ENCODE assay signal across 24 cellular contexts in the genomic region with DNA sequence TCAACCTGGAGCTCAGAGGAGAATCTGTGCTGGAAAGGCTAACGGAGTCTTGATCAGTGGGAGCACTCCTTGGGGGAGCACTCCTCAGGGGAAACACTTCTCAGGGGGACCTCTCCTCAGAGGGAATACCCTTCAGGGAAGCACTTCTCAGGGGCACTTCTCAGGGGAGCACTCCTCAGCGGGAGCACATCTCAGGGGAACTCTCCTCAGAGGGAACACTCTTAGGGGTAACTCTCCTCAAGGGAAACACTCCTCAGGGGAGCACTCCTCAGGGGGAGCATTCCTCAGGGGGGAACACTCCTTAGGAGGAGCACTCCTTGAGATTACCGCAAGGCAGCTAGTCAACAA. TPM values are rescaled to one million over a fixed set of nuclear protein-coding genes. Genes with fewer than 3 reads are reported as not detected.
DNase-seq lines count a peak whose midpoint lies in the region; ATAC-seq and TF ChIP-seq lines count a peak whose summit lies in the region.
"Had no signal": no experiment of that assay in that cellular context is flagged by ENCODE, and none has a peak within 500 bp of the region (broad histone marks: within the 10 kb centered on the region; RNA-seq: fewer than 3 reads in every experiment).

No MANE protein-coding gene starts in this region.

- ATAC-seq in T-helper 17 cell = no peak
- ATAC-seq in stimulated activated effector memory CD8-positive, alpha-beta T cell treated with anti-CD3 and anti-CD28 coated beads, Interleukin-12 subunit alpha, Interleukin-12 subunit beta, amount 100 ng/mL, for 72 hours = no peak
- no peak for ATAC-seq in T-cell (replicated peaks in 1 of 4)
- ATAC-seq in HG03439 (IDR thresholded peaks at IDR 0.05; ENCODE audit: unreplicated experiment) = no peak
- no peak for ATAC-seq in HG03520 (IDR thresholded peaks at IDR 0.05; ENCODE audit: unreplicated experiment)
- ATAC-seq: A549 had no signal

- H3K9me3 ChIP-seq in T-helper 17 cell (ENCODE audit: control insufficient read depth, low read length, poor library complexity, severe bottlenecking) = no peaks in the 10 kb centered on the region
- H3K9me3 ChIP-seq: A549, MG63, SJSA1 had no signal

- POLR2A ChIA-PET in T-cell (lab: Charles Lee) = no interaction called here

- no peak for TF ChIP-seq CTCF in CD14-positive monocyte (IDR thresholded peaks at IDR 0.05)

- no peak for DNase-seq in CD14-positive monocyte (ENCODE audit: low spot score)
- no peak for DNase-seq in T-helper 17 cell
- DNase-seq in stimulated activated effector memory CD8-positive, alpha-beta T cell treated with anti-CD3 and anti-CD28 coated beads, Interleukin-12 subunit alpha, Interleukin-12 subunit beta, amount 100 ng/mL, for 72 hours (ENCODE audit: low spot score in 2 of 2) = peak in 1 of 2 donors; percentile 41
- DNase-seq in T-cell = no peak
- no peak for DNase-seq in posterior vena cava (ENCODE audit: low spot score)
- DNase-seq: CD4-positive, CD25-positive, alpha-beta regulatory T cell; DMS53; HCEC 1CT; MG63; NCI-H2029; NCI-H446 treated with DMSO at 0.1 percent for 48 hours; NCI-H526; NCI-H82; NK-92 treated with Interleukin-12 subunit alpha and Interleukin-12 subunit beta, amount 100 ng/mL, for 24 hours; Right ventricle myocardium superior had no signal

- H3K4me1 Mint-ChIP-seq in CD14-positive monocyte = peaks cover 38% of the 10 kb centered on the region
- peaks cover 43% of the 10 kb centered on the region for H3K4me1 Mint-ChIP-seq in T-helper 17 cell
- peaks cover 58% of the 10 kb centered on the region for H3K4me1 Mint-ChIP-seq in dendritic cell treated with granulocyte-macrophage colony-stimulating factor and Interleukin-4, amounts not matched to agents 40 ng/mL and 50 ng/mL, for 4 days (ENCODE audit: low read depth)
- peaks cover 68% of the 10 kb centered on the region for H3K4me1 Mint-ChIP-seq in stimulated activated effector memory CD8-positive, alpha-beta T cell treated with anti-CD3 and anti-CD28 coated beads, Interleukin-12 subunit alpha, Interleukin-12 subunit beta, amount 100 ng/mL, for 72 hours
- H3K4me1 Mint-ChIP-seq in T-cell = peaks cover 48 to 71% (median 66%) of the 10 kb centered on the region in 3 donors

- H3K27ac Mint-ChIP-seq in CD14-positive monocyte (peak overlapping the region in 4 of 7 donors; percentile 40 to 90 (median 82)), T-helper 17 cell (peak overlapping the region; percentile 72), T-cell (no peak overlapping the region)
- peak overlapping the region; percentile 92 for H3K27ac Mint-ChIP-seq in dendritic cell treated with granulocyte-macrophage colony-stimulating factor and Interleukin-4, amounts not matched to agents 40 ng/mL and 50 ng/mL, for 4 days
- H3K27ac Mint-ChIP-seq in stimulated activated effector memory CD8-positive, alpha-beta T cell treated with anti-CD3 and anti-CD28 coated beads, Interleukin-12 subunit alpha, Interleukin-12 subunit beta, amount 100 ng/mL, for 72 hours = peak overlapping the region; percentile 84

- H3K36me3 Mint-ChIP-seq in CD14-positive monocyte (no peaks in the 10 kb centered on the region), T-helper 17 cell (ENCODE audit: low read depth) (peaks cover 2% of the 10 kb centered on the region), T-cell (no peaks in the 10 kb centered on the region)
- no peaks in the 10 kb centered on the region for H3K36me3 Mint-ChIP-seq in dendritic cell treated with granulocyte-macrophage colony-stimulating factor and Interleukin-4, amounts not matched to agents 40 ng/mL and 50 ng/mL, for 4 days (ENCODE audit: low read depth)
- H3K36me3 Mint-ChIP-seq in stimulated activated effector memory CD8-positive, alpha-beta T cell treated with anti-CD3 and anti-CD28 coated beads, Interleukin-12 subunit alpha, Interleukin-12 subunit beta, amount 100 ng/mL, for 72 hours = peaks cover 58% of the 10 kb centered on the region
- H3K36me3 Mint-ChIP-seq: CD4-positive, CD25-positive, alpha-beta regulatory T cell had no signal

- H3K4me3 Mint-ChIP-seq in CD14-positive monocyte (no peak overlapping the region), T-helper 17 cell (no peak overlapping the region), T-cell (no peak overlapping the region)
- no peak overlapping the region for H3K4me3 Mint-ChIP-seq in dendritic cell treated with granulocyte-macrophage colony-stimulating factor and Interleukin-4, amounts not matched to agents 40 ng/mL and 50 ng/mL, for 4 days
- no peak overlapping the region for H3K4me3 Mint-ChIP-seq in stimulated activated effector memory CD8-positive, alpha-beta T cell treated with anti-CD3 and anti-CD28 coated beads, Interleukin-12 subunit alpha, Interleukin-12 subunit beta, amount 100 ng/mL, for 72 hours

- intact Hi-C loops in CD14-positive monocyte (cut with micrococcal nuclease) (no loop called here), posterior vena cava (cut with DNase I) (no loop called here)
- intact Hi-C loops in dendritic cell treated with granulocyte-macrophage colony-stimulating factor and Interleukin-4, amounts not matched to agents 40 ng/mL and 50 ng/mL, for 4 days (cut with micrococcal nuclease) = loop anchor here (2.0 kb wide), 1 partner anchor 13 kb away; no protein-coding TSS in a partner anchor

- H3K9me3 Mint-ChIP-seq in CD14-positive monocyte = peaks cover 0 to 4% (median 0%) of the 10 kb centered on the region in 7 donors
- H3K9me3 Mint-ChIP-seq in dendritic cell treated with granulocyte-macrophage colony-stimulating factor and Interleukin-4, amounts not matched to agents 40 ng/mL and 50 ng/mL, for 4 days = no peaks in the 10 kb centered on the region
- H3K9me3 Mint-ChIP-seq in stimulated activated effector memory CD8-positive, alpha-beta T cell treated with anti-CD3 and anti-CD28 coated beads, Interleukin-12 subunit alpha, Interleukin-12 subunit beta, amount 100 ng/mL, for 72 hours = no peaks in the 10 kb centered on the region
- no peaks in the 10 kb centered on the region for H3K9me3 Mint-ChIP-seq in T-cell
- H3K9me3 Mint-ChIP-seq: CD4-positive, CD25-positive, alpha-beta regulatory T cell had no signal

- H3K27me3 Mint-ChIP-seq in CD14-positive monocyte (ENCODE audit: low read depth in 3 of 3) (peaks cover 0 to 6% (median 2%) of the 10 kb centered on the region in 3 donors), T-helper 17 cell (no peaks in the 10 kb centered on the region), T-cell (no peaks in the 10 kb centered on the region)
- no peaks in the 10 kb centered on the region for H3K27me3 Mint-ChIP-seq in dendritic cell treated with granulocyte-macrophage colony-stimulating factor and Interleukin-4, amounts not matched to agents 40 ng/mL and 50 ng/mL, for 4 days
- H3K27me3 Mint-ChIP-seq: CD4-positive, CD25-positive, alpha-beta regulatory T cell had no signal

- CTCF ChIA-PET in T-cell (lab: Charles Lee) = interaction anchor here in 1 of 2 donors (0.6 kb wide), 1 partner anchor 20 kb away, joined by 4 read pairs; no protein-coding TSS in a partner anchor

RNA-seq across cellular contexts. Expression of gene CD2, which starts 41.2 kb away (rescaled TPM):
- 1 to 10 TPM; 2.1 to 3.6 TPM for polyA plus RNA-seq in CD14-positive monocyte
- total RNA-seq in T-helper 17 cell = 100 to 1,000 TPM; 152 to 172 TPM
- 100 to 1,000 TPM; 119 to 209 (median 158) TPM for total RNA-seq in T-cell
- total RNA-seq in posterior vena cava = 1 to 10 TPM; 1.1 to 2.3 TPM
- total RNA-seq: Daoy, G401, H1, HT1080, SJSA1 had no signal
- polyA plus RNA-seq: A549, H1 had no signal

Comparison
In these comparisons a context has a peak if more than half of its experiments do, and no peak if none do; other contexts are left out.
1. H3K27ac Mint-ChIP-seq: peak in CD14-positive monocyte (4 of 7), T-helper 17 cell (single experiment), dendritic cell treated with granulocyte-macrophage colony-stimulating factor and Interleukin-4, amounts not matched to agents 40 ng/mL and 50 ng/mL, for 4 days (single experiment) and stimulated activated effector memory CD8-positive, alpha-beta T cell treated with anti-CD3 and anti-CD28 coated beads, Interleukin-12 subunit alpha, Interleukin-12 subunit beta, amount 100 ng/mL, for 72 hours (single experiment); none in T-cell (0 of 2).
2. RNA of gene CD2, which starts 41.2 kb away (total RNA-seq): 152 to 172 TPM in T-helper 17 cell and 119 to 209 TPM in T-cell; 1.1 to 2.3 TPM in posterior vena cava; every median in the first group is over 10 times any median in the second.